Comparison of ENCODE assay signal across 26 cellular contexts in the genomic region with DNA sequence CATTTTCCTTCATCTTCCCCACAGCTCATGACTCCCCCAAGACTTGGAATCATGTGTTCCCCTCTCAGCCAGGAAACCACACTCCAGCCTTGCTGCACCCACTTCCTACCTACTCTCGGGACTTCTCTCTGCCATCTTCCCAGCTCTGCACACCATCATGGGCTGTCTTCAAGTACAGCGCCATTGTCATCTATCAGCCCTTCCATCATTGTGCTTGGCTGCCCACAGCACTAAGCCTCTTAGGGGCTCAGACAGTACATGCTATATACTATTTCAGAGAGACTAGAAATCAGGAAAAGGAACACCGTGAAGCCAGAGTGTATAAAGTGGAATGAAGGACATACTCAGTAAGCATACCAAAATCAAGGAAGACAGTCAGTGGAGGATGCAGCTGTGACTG.
"Had no signal": no experiment of that assay in that cellular context is flagged by ENCODE, and none has a peak within 500 bp of the region (broad histone marks: within the 10 kb centered on the region; RNA-seq: fewer than 3 reads in every experiment).

No MANE protein-coding gene starts in this region.

- H3K36me3 ChIP-seq: esophagus squamous epithelium, left lung, right lobe of liver had no signal

- H3K4me3 Mint-ChIP-seq: effector memory CD8-positive, alpha-beta T cell; naive thymus-derived CD8-positive, alpha-beta T cell; stimulated activated naive CD8-positive, alpha-beta T cell treated with anti-CD3 and anti-CD28 coated beads, Interleukin-15, amount 100 ng/mL, for 72 hours; type B pancreatic cell had no signal

- H3K4me1 ChIP-seq: esophagus squamous epithelium, heart right ventricle, left lung, parathyroid adenoma, right lobe of liver, testis, tibial artery had no signal

- H3K4me1 Mint-ChIP-seq: naive thymus-derived CD8-positive, alpha-beta T cell; stimulated activated naive CD8-positive, alpha-beta T cell treated with anti-CD3 and anti-CD28 coated beads, Interleukin-15, amount 100 ng/mL, for 72 hours had no signal

- H3K9me3 ChIP-seq: esophagus squamous epithelium, heart right ventricle, left lung, right lobe of liver, testis, tibial artery had no signal

- H3K27ac Mint-ChIP-seq: effector memory CD8-positive, alpha-beta T cell; naive thymus-derived CD8-positive, alpha-beta T cell; stimulated activated naive CD8-positive, alpha-beta T cell treated with anti-CD3 and anti-CD28 coated beads, Interleukin-15, amount 100 ng/mL, for 72 hours; type B pancreatic cell had no signal

- H3K27ac ChIP-seq: coronary artery, esophagus squamous epithelium, heart right ventricle, left lung, parathyroid adenoma, right lobe of liver, testis, tibial artery had no signal

- H3K27me3 Mint-ChIP-seq: effector memory CD8-positive, alpha-beta T cell; progenitor cell of endocrine pancreas; stimulated activated naive CD8-positive, alpha-beta T cell treated with anti-CD3 and anti-CD28 coated beads, Interleukin-15, amount 100 ng/mL, for 72 hours; type B pancreatic cell had no signal

- H3K4me3 ChIP-seq: coronary artery, esophagus squamous epithelium, heart right ventricle, left lung, right lobe of liver, testis, tibial artery had no signal

- DNase-seq: dermis blood vessel endothelial cell; effector memory CD8-positive, alpha-beta T cell; erythroblast; esophagus squamous epithelium; foreskin melanocyte; glutamatergic neuron; heart right ventricle; hippocampal formation; left cardiac atrium; left lung; mammary epithelial cell; naive thymus-derived CD8-positive, alpha-beta T cell; right lobe of liver; small intestine; stimulated activated CD4-positive, alpha-beta T cell treated with anti-CD3 and anti-CD28 coated beads, Interleukin-12 subunit alpha, Interleukin-12 subunit beta, amount 100 ng/mL, for 4 hours; stimulated activated CD4-positive, alpha-beta T cell treated with anti-CD3 and anti-CD28 coated beads, Interleukin-1b, Interleukin-23, amount 100 ng/mL, for 48 hours; stimulated activated CD4-positive, alpha-beta T cell treated with anti-CD3 and anti-CD28 coated beads, Interleukin-4, amount 100 ng/mL, for 1 hour; stimulated activated CD8-positive, alpha-beta memory T cell treated with anti-CD3 and anti-CD28 coated beads, Interleukin-4, amount 100 ng/mL, for 48 hours; stimulated activated naive CD4-positive, alpha-beta T cell; stimulated activated naive CD8-positive, alpha-beta T cell treated with anti-CD3 and anti-CD28 coated beads, Interleukin-15, amount 100 ng/mL, for 72 hours; testis; tibial artery had no signal

- H3K9me3 Mint-ChIP-seq: type B pancreatic cell had no signal

- H3K27me3 ChIP-seq: esophagus squamous epithelium, heart right ventricle, left lung, right lobe of liver, testis, tibial artery had no signal
